ENCODE assay signal across 7 cellular contexts in the genomic region with DNA sequence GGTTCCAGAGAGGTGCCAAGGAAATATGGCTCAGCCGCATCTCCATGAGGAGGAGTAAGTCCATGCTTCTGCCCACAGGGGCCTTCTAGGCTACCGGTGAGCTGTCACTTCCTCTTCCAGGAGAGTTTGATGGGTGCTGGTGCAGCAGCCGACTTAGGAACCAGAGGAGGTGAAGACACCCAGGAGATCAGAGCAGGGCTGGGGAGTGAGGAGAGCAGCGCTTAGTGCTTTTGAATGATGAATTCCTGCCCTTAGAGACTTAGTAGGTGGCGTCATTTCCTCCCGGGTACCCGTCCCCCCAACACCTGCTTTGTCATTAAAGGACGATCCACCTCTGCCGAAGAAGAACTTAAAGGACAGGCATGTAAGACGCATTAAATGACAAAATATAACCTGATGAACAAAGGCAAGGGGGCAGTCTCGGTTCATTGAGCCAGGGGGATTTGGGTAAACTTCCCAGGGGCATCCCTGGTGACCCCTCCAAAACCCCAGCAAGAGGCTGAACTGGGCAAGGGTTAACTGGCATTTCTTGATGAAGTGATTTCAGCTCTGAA.
A peak's percentile ranks its signal among the peaks of the same experiment; 100 is the strongest.
DNase-seq lines count a peak whose midpoint lies in the region; ATAC-seq, FAIRE-seq and TF ChIP-seq lines count a peak whose summit lies in the region.

No MANE protein-coding gene starts in this region.

- BruUV-seq in endothelial cell of umbilical vein (replicated peaks; lab: Mats Ljungman, UMichigan) = no TSS peak

- no peaks in the 10 kb centered on the region for H3K9me3 ChIP-seq in endothelial cell of umbilical vein (replicated peaks; ENCODE audit: control insufficient read depth, insufficient read depth, low read length)

- peak overlapping the region in 2 of 3 experiments; percentile 28 to 31 for H3K4me3 ChIP-seq in endothelial cell of umbilical vein (replicated peaks in 1 of 3; ENCODE audit: insufficient read depth in 1 of 3, low read depth in 1 of 3, low read length in 3 of 3)

- no peak overlapping the region for H3K27ac ChIP-seq in endothelial cell of umbilical vein (ENCODE audit: insufficient read depth, low read depth, low read length)

- H3K79me2 ChIP-seq in endothelial cell of umbilical vein (ENCODE audit: control insufficient read depth, insufficient read depth, low read length) = no peaks in the 10 kb centered on the region

- H3K9me1 ChIP-seq in endothelial cell of umbilical vein (replicated peaks; ENCODE audit: control insufficient read depth, extremely low read depth, insufficient read depth, low read length) = no peaks in the 10 kb centered on the region

- peak overlapping the region; percentile 66 for H2AFZ ChIP-seq in endothelial cell of umbilical vein (ENCODE audit: low read depth, low read length)

- dilution Hi-C loops in endothelial cell of umbilical vein (cut with MboI; ENCODE audit: extremely low pct_ligation_motif_present, low sequenced_read_pairs) = no loop called here

- ATAC-seq in GM21423 (IDR thresholded peaks at IDR 0.05; ENCODE audit: unreplicated experiment) = peak; percentile 46
- no peak for ATAC-seq in GM21360 (IDR thresholded peaks at IDR 0.05; ENCODE audit: unreplicated experiment)

- DNase-seq in NOMO-1 treated with dmso at 0.1 percent for 144 hours (lab: John Stamatoyannopoulos, UW; ENCODE audit: unreplicated experiment) = peak; percentile 12
- DNase-seq in endothelial cell of umbilical vein (ENCODE audit: low read depth, low spot score) = no peak
- peak; percentile 16 for DNase-seq in stimulated activated CD4-positive, alpha-beta T cell treated with anti-CD3 and anti-CD28 coated beads, Interleukin-4, amount 100 ng/mL, for 1 hour
- no peak for DNase-seq in ecto neural progenitor cell (ENCODE audit: low spot score)
- DNase-seq in GM03348 (ENCODE audit: low spot score) = no peak

- no peak for TF ChIP-seq POLR2A in endothelial cell of umbilical vein (IDR thresholded peaks at IDR 0.05; ENCODE audit: low read depth, low read length)

- FAIRE-seq in endothelial cell of umbilical vein (lab: Jason Lieb, UNC) = no peak

- no peaks in the 10 kb centered on the region for H4K20me1 ChIP-seq in endothelial cell of umbilical vein (replicated peaks; ENCODE audit: control insufficient read depth, extremely low read depth, insufficient read depth, low read length)

- H3K36me3 ChIP-seq in endothelial cell of umbilical vein (ENCODE audit: control insufficient read depth in 2 of 2, extremely low read depth in 1 of 2, insufficient read depth in 2 of 2, low read length in 2 of 2) = no peaks in the 10 kb centered on the region

- peak overlapping the region; percentile 52 for H3K9ac ChIP-seq in endothelial cell of umbilical vein (replicated peaks; ENCODE audit: extremely low read depth, insufficient read depth, low read length)

- intact Hi-C loops in endothelial cell of umbilical vein (cut with micrococcal nuclease) = loop anchor here (2.0 kb wide), 1 partner anchor 103 kb away; no protein-coding TSS in a partner anchor

- H3K4me2 ChIP-seq in endothelial cell of umbilical vein (ENCODE audit: insufficient read depth, low read length) = peak overlapping the region; percentile 32

- POLR2A ChIA-PET in endothelial cell of umbilical vein (lab: Charles Lee) = no interaction called here

- TF ChIP-seq CTCF in endothelial cell of umbilical vein (IDR thresholded peaks at IDR 0.05; ENCODE audit: extremely low read depth in 1 of 2, insufficient read depth in 1 of 2, low read depth in 1 of 2, low read length in 2 of 2) = no peak

- peaks cover 17% of the 10 kb centered on the region for H3K4me1 ChIP-seq in endothelial cell of umbilical vein (ENCODE audit: control insufficient read depth, extremely low read depth, insufficient read depth, low read length)

- CTCF ChIA-PET in endothelial cell of umbilical vein (lab: Charles Lee) = interaction anchor here (0.6 kb wide), 1 partner anchor 44 kb away, joined by 3 read pairs; no protein-coding TSS in a partner anchor

- H3K27me3 ChIP-seq in endothelial cell of umbilical vein (ENCODE audit: control insufficient read depth in 2 of 2, insufficient read depth in 2 of 2, low read length in 2 of 2) = peaks cover 0 to 2% of the 10 kb centered on the region in 2 experiments

TF ChIP-seq in endothelial cell of umbilical vein, 7 proteins besides CTCF, POLR2A, EP300 and RAD21:
- TF ChIP-seq POLR2AphosphoS5 (IDR thresholded peaks at IDR 0.05; ENCODE audit: insufficient read depth, low read depth, low read length) = no peak
- no peak for TF ChIP-seq EZH2 (IDR thresholded peaks at IDR 0.05; ENCODE audit: borderline replicate concordance, low read depth, low read length, severe bottlenecking)
- TF ChIP-seq, protein P1, sequence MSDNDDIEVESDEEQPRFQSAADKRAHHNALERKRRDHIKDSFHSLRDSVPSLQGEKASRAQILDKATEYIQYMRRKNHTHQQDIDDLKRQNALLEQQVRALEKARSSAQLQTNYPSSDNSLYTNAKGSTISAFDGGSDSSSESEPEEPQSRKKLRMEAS (IDR thresholded peaks at IDR 0.05; ENCODE audit: insufficient read depth, insufficient read length) = no peak
- no peak for TF ChIP-seq JUN (IDR thresholded peaks at IDR 0.05; ENCODE audit: borderline replicate concordance, insufficient read depth, insufficient read length, low read depth)
- no peak for TF ChIP-seq GATA2 (IDR thresholded peaks at IDR 0.05; ENCODE audit: insufficient read depth, insufficient read length, low read depth, low read length)
- no peak for TF ChIP-seq FOS (IDR thresholded peaks at IDR 0.05; ENCODE audit: borderline replicate concordance, insufficient read depth, low read length)
- TF ChIP-seq MYC (IDR thresholded peaks at IDR 0.05; ENCODE audit: low read depth, low read length) = no peak
TF ChIP-seq in endothelial cell of umbilical vein: peak in this region for 0.

Comparison
In these comparisons a context has a peak if more than half of its experiments do, and no peak if none do; other contexts are left out.
1. DNase-seq: peak in NOMO-1 treated with dmso at 0.1 percent for 144 hours (single experiment) and stimulated activated CD4-positive, alpha-beta T cell treated with anti-CD3 and anti-CD28 coated beads, Interleukin-4, amount 100 ng/mL, for 1 hour (single experiment); none in endothelial cell of umbilical vein (single experiment), ecto neural progenitor cell (single experiment) and GM03348 (single experiment).